Comparison of ENCODE assay signal across 8 cellular contexts in genomic region chr13:27953671-27954405, GRCh38. TPM values are rescaled to one million over a fixed set of nuclear protein-coding genes. Genes with fewer than 3 reads are reported as not detected.
DNase-seq lines count a peak whose midpoint lies in the region; ATAC-seq and TF ChIP-seq lines count a peak whose summit lies in the region.

No MANE protein-coding gene starts in this region.

- no peaks in the 10 kb centered on the region for H3K79me2 ChIP-seq in PC-3 (ENCODE audit: low read length)

- H3K36me3 Mint-ChIP-seq in CD8-positive, alpha-beta memory T cell: no peaks in the 10 kb centered on the region

- H3K27me3 ChIP-seq in CD8-positive, alpha-beta memory T cell (ENCODE audit: insufficient read depth, low read length, poor library complexity, severe bottlenecking): peaks cover 28% of the 10 kb centered on the region
- H3K27me3 ChIP-seq in HL-60 (ENCODE audit: insufficient read depth, poor library complexity, severe bottlenecking): peaks cover 26% of the 10 kb centered on the region
- H3K27me3 ChIP-seq in PC-3 (ENCODE audit: low read length): no peaks in the 10 kb centered on the region
- H3K27me3 ChIP-seq in ovary: no peaks in the 10 kb centered on the region
- H3K27me3 ChIP-seq in upper lobe of left lung: peaks cover 0 to 55% (median 27%) of the 10 kb centered on the region in 4 donors

- BruUV-seq in PC-3 (replicated peaks; lab: Mats Ljungman, UMichigan): no TSS peak

- H3K9me3 ChIP-seq in CD8-positive, alpha-beta memory T cell (ENCODE audit: low read length): no peaks in the 10 kb centered on the region
- H3K9me3 ChIP-seq in PC-3 (ENCODE audit: low read length) (no peaks in the 10 kb centered on the region), ovary (no peaks in the 10 kb centered on the region), upper lobe of left lung (no peaks in the 10 kb centered on the region)

- POLR2A ChIA-PET in CD8-positive, alpha-beta memory T cell (lab: Charles Lee): no interaction called here
- POLR2A ChIA-PET in PC-3 (lab: Charles Lee; ENCODE audit: unreplicated experiment): interaction anchor here (0.6 to 0.7 kb wide), 3 partner anchors 45 to 171 kb away, joined by 3 to 5 read pairs (median 5); no protein-coding TSS in a partner anchor

- H3K9me3 Mint-ChIP-seq in CD8-positive, alpha-beta memory T cell: peaks cover 0 to 3% (median 0%) of the 10 kb centered on the region in 5 donors

- H3K27ac Mint-ChIP-seq in CD8-positive, alpha-beta memory T cell: no peak overlapping the region

- DNase-seq in CD8-positive, alpha-beta memory T cell: peak in 4 of 5 donors; percentile 30 to 54 (median 32)
- DNase-seq in HL-60 (ENCODE audit: low read depth in 1 of 2, low spot score in 1 of 2) (peak; percentile 50 to 83), PC-3 (peak; percentile 79), activated gamma-delta T cell (lab: John Stamatoyannopoulos, UW) (peak; percentile 19), globus pallidus (ENCODE audit: low spot score) (peak; percentile 37), ovary (peak; percentile 59 to 83 (median 61)), upper lobe of left lung (peak; percentile 70 to 96)

- H2AFZ ChIP-seq in PC-3 (ENCODE audit: low read length): peak overlapping the region; percentile 95

- intact Hi-C loops in PC-3 (cut with micrococcal nuclease) (loop anchor here (1.0 kb wide), 2 partner anchors 85 to 124 kb away; no protein-coding TSS in a partner anchor), ovary (cut with DNase I) (loop anchor here in 1 of 4 donors (10.0 kb wide), 1 partner anchor 129 kb away; no protein-coding TSS in a partner anchor)

- H3K4me2 ChIP-seq in PC-3 (ENCODE audit: low read length): peak overlapping the region; percentile 91

- H3K27me3 Mint-ChIP-seq in CD8-positive, alpha-beta memory T cell: peaks cover 50 to 73% of the 10 kb centered on the region in 2 donors

- H3K9me2 ChIP-seq in PC-3 (replicated peaks; ENCODE audit: low read length): no peaks in the 10 kb centered on the region

- no peak overlapping the region for H3K27ac ChIP-seq in CD8-positive, alpha-beta memory T cell (ENCODE audit: low read depth, low read length)
- H3K27ac ChIP-seq in HL-60 (replicated peaks): no peak overlapping the region
- H3K27ac ChIP-seq in PC-3 (ENCODE audit: low read length): peak overlapping the region; percentile 38
- H3K27ac ChIP-seq in ovary: no peak overlapping the region
- no peak overlapping the region for H3K27ac ChIP-seq in upper lobe of left lung

- TF ChIP-seq POLR2A in ovary (IDR thresholded peaks at IDR 0.05) (no peak), upper lobe of left lung (IDR thresholded peaks at IDR 0.05) (no peak)

- peaks cover 6% of the 10 kb centered on the region for H3K4me1 ChIP-seq in CD8-positive, alpha-beta memory T cell (ENCODE audit: insufficient read depth, low read length)
- H3K4me1 ChIP-seq in PC-3 (ENCODE audit: insufficient read depth, low read length): peaks cover 19% of the 10 kb centered on the region
- peaks cover 5% of the 10 kb centered on the region for H3K4me1 ChIP-seq in ovary (ENCODE audit: insufficient read depth)
- H3K4me1 ChIP-seq in upper lobe of left lung: peaks cover 8 to 23% (median 18%) of the 10 kb centered on the region in 4 donors

- CTCF ChIA-PET in CD8-positive, alpha-beta memory T cell (lab: Charles Lee): interaction anchor here (1.0 to 2.1 kb wide), 7 partner anchors 12 to 595 kb away, joined by 3 to 10 read pairs (median 4); no protein-coding TSS in a partner anchor
- CTCF ChIA-PET in PC-3 (lab: Charles Lee): interaction anchor here (0.6 to 2.3 kb wide), 11 partner anchors 30 to 746 kb away, joined by 3 to 35 read pairs (median 4); partner anchors contain the start of gene MTIF3

- no peaks in the 10 kb centered on the region for H3F3A ChIP-seq in PC-3 (ENCODE audit: low read length, unreplicated experiment)

- H4K20me1 ChIP-seq in PC-3 (ENCODE audit: low read length): no peaks in the 10 kb centered on the region

- peak overlapping the region; percentile 71 for H3K9ac ChIP-seq in PC-3 (ENCODE audit: low read length)

- peak overlapping the region; percentile 22 for H3K4me3 ChIP-seq in CD8-positive, alpha-beta memory T cell (ENCODE audit: low read length)
- H3K4me3 ChIP-seq in HL-60 (replicated peaks; ENCODE audit: insufficient read depth, low read length): peak overlapping the region; percentile 54
- peak overlapping the region; percentile 74 for H3K4me3 ChIP-seq in PC-3 (ENCODE audit: low read length)
- peak overlapping the region; percentile 26 for H3K4me3 ChIP-seq in ovary
- peak overlapping the region; percentile 13 to 46 (median 34) for H3K4me3 ChIP-seq in upper lobe of left lung

- 2 to 3% (median 2%) methylated on average over 58 to 73 of the region's 73 CpGs for WGBS in ovary, 3 donors
- WGBS in upper lobe of left lung, 2 donors: 1 to 5% methylated on average over 31 to 32 of the region's 73 CpGs

- TF ChIP-seq EP300 in ovary (IDR thresholded peaks at IDR 0.05) (no peak), upper lobe of left lung (IDR thresholded peaks at IDR 0.05) (no peak)

- ATAC-seq in GM19397 (IDR thresholded peaks at IDR 0.05; ENCODE audit: unreplicated experiment) (peak; percentile 93), PC-3 (peak; percentile 97), upper lobe of left lung (ENCODE audit: low FRiP score in 2 of 2) (peak; percentile 86 to 98)

- H3K36me3 ChIP-seq in CD8-positive, alpha-beta memory T cell (ENCODE audit: insufficient read depth, low read length): no peaks in the 10 kb centered on the region
- no peaks in the 10 kb centered on the region for H3K36me3 ChIP-seq in PC-3 (ENCODE audit: low read depth, low read length)
- H3K36me3 ChIP-seq in ovary: no peaks in the 10 kb centered on the region
- H3K36me3 ChIP-seq in upper lobe of left lung: no peaks in the 10 kb centered on the region

- H3K4me3 Mint-ChIP-seq in CD8-positive, alpha-beta memory T cell: peak overlapping the region; percentile 58 to 86 (median 70)

- TF ChIP-seq CTCF in HL-60 (IDR thresholded peaks at IDR 0.05; ENCODE audit: insufficient read depth, low read length) (peak; percentile 91), PC-3 (conservative IDR thresholded peaks at IDR 0.05; ENCODE audit: low read depth, low read length) (peak; percentile 74), ovary (IDR thresholded peaks at IDR 0.05) (peak; percentile 31 to 76 (median 52)), upper lobe of left lung (IDR thresholded peaks at IDR 0.05) (peak; percentile 67 to 94 (median 82))

- H3K4me1 Mint-ChIP-seq in CD8-positive, alpha-beta memory T cell: peaks cover 8 to 22% (median 10%) of the 10 kb centered on the region in 3 donors

RNA-seq across cellular contexts. Expression of gene CDX2, which starts 15.3 kb away (rescaled TPM):
- not detected for total RNA-seq in CD8-positive, alpha-beta memory T cell
- polyA plus RNA-seq in CD8-positive, alpha-beta memory T cell: not detected
- total RNA-seq in PC-3 (2014; rRNA removed): 0.62 TPM in 1 of 2 replicates, not detected in the other
- under 1 TPM in 2 of 7 donors, not detected in 5; 0.12 to 0.26 TPM for total RNA-seq in ovary
- polyA plus RNA-seq in ovary: under 1 TPM in 1 of 2 donors, not detected in 1; 0.02 TPM
- total RNA-seq in upper lobe of left lung: under 1 TPM in 1 of 6 donors, not detected in 5; 0.14 TPM

RNA-seq across cellular contexts. Expression of gene PDX1, which starts 34.0 kb away (rescaled TPM):
- total RNA-seq in CD8-positive, alpha-beta memory T cell: not detected
- polyA plus RNA-seq in CD8-positive, alpha-beta memory T cell: not detected
- 0.17 TPM in 1 of 2 replicates, not detected in the other for total RNA-seq in PC-3 (2014; rRNA removed)
- total RNA-seq in ovary: not detected
- not detected for polyA plus RNA-seq in ovary
- total RNA-seq in upper lobe of left lung: not detected

RNA-seq across cellular contexts. Expression of gene URAD, which starts 34.7 kb away (rescaled TPM):
- total RNA-seq in CD8-positive, alpha-beta memory T cell: not detected
- not detected for polyA plus RNA-seq in CD8-positive, alpha-beta memory T cell
- total RNA-seq in PC-3 (2014; rRNA removed) (not detected in 2 replicates), ovary (not detected), upper lobe of left lung (under 1 TPM in 1 of 6 donors, not detected in 5; 0.27 TPM)
- not detected for polyA plus RNA-seq in ovary

Comparison
In these comparisons a context has a peak if more than half of its experiments do, and no peak if none do; other contexts are left out.
1. DNase-seq: peak in every context shown above with its lines; median percentile 83 in upper lobe of left lung; 79 in PC-3; 66 in HL-60; 61 in ovary; 37 in globus pallidus; 32 in CD8-positive, alpha-beta memory T cell; 19 in activated gamma-delta T cell.
2. H3K4me3 ChIP-seq: peak in every context shown above with its lines; median percentile 74 in PC-3; 54 in HL-60; 34 in upper lobe of left lung; 26 in ovary; 22 in CD8-positive, alpha-beta memory T cell.